ENCODE assay signal across 8 cellular contexts in the genomic region with DNA sequence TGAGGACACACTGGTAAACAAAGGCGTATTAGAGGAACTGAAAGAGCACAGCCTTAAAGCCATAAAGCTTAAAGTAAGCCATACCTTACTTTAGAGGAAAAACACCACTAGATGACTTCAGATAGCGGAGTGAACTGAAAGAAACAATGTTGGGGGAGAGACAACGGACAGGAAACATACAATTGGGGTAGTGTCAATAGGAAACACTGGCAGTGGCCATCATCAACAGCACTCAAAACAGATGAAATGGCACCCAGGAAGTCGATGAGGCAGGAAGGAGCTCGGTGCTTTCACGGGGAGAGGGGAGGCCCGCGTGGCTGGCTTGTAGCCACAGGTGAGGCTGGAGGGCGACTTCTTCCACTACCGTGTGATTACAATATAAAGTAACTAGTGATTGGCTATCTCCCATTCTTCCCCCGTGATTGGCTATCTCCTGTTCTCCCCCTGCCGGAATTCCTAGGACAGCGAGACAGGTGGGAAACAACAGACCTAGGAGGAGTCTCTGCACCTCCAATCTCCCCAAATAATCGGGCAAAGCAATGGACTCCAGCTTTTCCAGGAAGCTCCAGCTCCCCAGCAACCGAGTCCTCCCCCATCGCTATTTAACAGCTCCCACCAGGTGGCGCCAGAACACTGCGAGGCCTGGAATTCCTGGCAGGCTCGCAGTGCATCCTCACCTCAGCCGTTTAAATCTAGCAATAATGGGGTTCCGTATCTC. TPM values are rescaled to one million over a fixed set of nuclear protein-coding genes. Genes with fewer than 3 reads are reported as not detected.
DNase-seq lines count a peak whose midpoint lies in the region; ATAC-seq and TF ChIP-seq lines count a peak whose summit lies in the region.

No MANE protein-coding gene starts in this region.

- no peaks in the 10 kb centered on the region for H3K9me3 Mint-ChIP-seq in activated CD4-positive, alpha-beta T cell treated with anti-CD3 and anti-CD28 coated beads, Interleukin-2, amount 10 ng/mL, durations not matched to agents 24 days and 14 days

- no peaks in the 10 kb centered on the region for H3K27me3 Mint-ChIP-seq in activated CD4-positive, alpha-beta T cell treated with anti-CD3 and anti-CD28 coated beads, Interleukin-2, amount 10 ng/mL, durations not matched to agents 24 days and 14 days

- H3K27ac Mint-ChIP-seq in activated CD4-positive, alpha-beta T cell treated with anti-CD3 and anti-CD28 coated beads, Interleukin-2, amount 10 ng/mL, durations not matched to agents 24 days and 14 days, result no peak overlapping the region

- peaks cover 0 to 7% (median 0%) of the 10 kb centered on the region in 4 donors for H3K4me1 ChIP-seq in right lobe of liver

- no peaks in the 10 kb centered on the region for H3K36me3 ChIP-seq in right lobe of liver

- no peak overlapping the region for H3K4me3 ChIP-seq in AG04450 (ENCODE audit: low read depth, low read length)
- peak overlapping the region; percentile 25 to 40 (median 33) for H3K4me3 ChIP-seq in right lobe of liver

- CTCF ChIA-PET in AG04450 (lab: Charles Lee), result interaction anchor here (0.7 to 1.7 kb wide), 2 partner anchors 9 to 53 kb away, joined by 3 to 5 read pairs; no protein-coding TSS in a partner anchor

- no peak overlapping the region for H3K27ac ChIP-seq in AG04450 (ENCODE audit: low read depth, low read length)
- no peak overlapping the region for H3K27ac ChIP-seq in right lobe of liver

- no peaks in the 10 kb centered on the region for H3K27me3 ChIP-seq in AG04450 (ENCODE audit: control insufficient read depth, insufficient read depth, low read length)
- no peaks in the 10 kb centered on the region for H3K27me3 ChIP-seq in right lobe of liver

- ATAC-seq in GM18870 (IDR thresholded peaks at IDR 0.05; ENCODE audit: unreplicated experiment) (peak; percentile 87), HG03175 (IDR thresholded peaks at IDR 0.05; ENCODE audit: unreplicated experiment) (peak; percentile 87), right lobe of liver (peak; percentile 96 to 98 (median 96))

- H3K9me3 ChIP-seq in AG04450 (ENCODE audit: control insufficient read depth, insufficient read depth, low read length) (peaks cover 26% of the 10 kb centered on the region), right lobe of liver (no peaks in the 10 kb centered on the region)

- peaks cover 10% of the 10 kb centered on the region for H3K4me1 Mint-ChIP-seq in activated CD4-positive, alpha-beta T cell treated with anti-CD3 and anti-CD28 coated beads, Interleukin-2, amount 10 ng/mL, durations not matched to agents 24 days and 14 days

- POLR2A ChIA-PET in AG04450 (lab: Yijun Ruan, JAX), result no interaction called here

- peak overlapping the region; percentile 80 for H3K4me3 Mint-ChIP-seq in activated CD4-positive, alpha-beta T cell treated with anti-CD3 and anti-CD28 coated beads, Interleukin-2, amount 10 ng/mL, durations not matched to agents 24 days and 14 days

- intact Hi-C loops in activated CD4-positive, alpha-beta T cell treated with anti-CD3 and anti-CD28 coated beads, Interleukin-2, amount 10 ng/mL, durations not matched to agents 24 days and 14 days (cut with micrococcal nuclease), result loop anchor here (2.0 to 10.0 kb wide), 4 partner anchors 213 to 1239 kb away; a partner anchor contains a TSS
- intact Hi-C loops in right lobe of liver (cut with DNase I), result loop anchor here (5.0 to 10.0 kb wide), 2 partner anchors 119 to 211 kb away; no protein-coding TSS in a partner anchor

- TF ChIP-seq CTCF in AG04450 (IDR thresholded peaks at IDR 0.05; ENCODE audit: low read depth, low read length), result peak; percentile 28
- TF ChIP-seq CTCF in right lobe of liver (IDR thresholded peaks at IDR 0.05), result peak; percentile 84 to 92 (median 88)

- DNase-seq in AG04450 (ENCODE audit: low read depth, low spot score), result no peak
- DNase-seq in NCI-H510A (lab: John Stamatoyannopoulos, UW), result peak; percentile 5
- DNase-seq in activated CD4-positive, alpha-beta T cell treated with anti-CD3 and anti-CD28 coated beads, Interleukin-2, amount 10 ng/mL, durations not matched to agents 24 days and 14 days, result peak; percentile 88
- DNase-seq in dermis blood vessel endothelial cell, result peak; percentile 63
- DNase-seq in right lobe of liver, result peak; percentile 80 to 84 (median 83)
- DNase-seq in stimulated activated CD4-positive, alpha-beta T cell treated with anti-CD3 and anti-CD28 coated beads, TNF-alpha, amount 100 ng/mL, for 4 hours (ENCODE audit: low read depth in 3 of 3), result peak; percentile 24 to 52 (median 31)

- no peak for TF ChIP-seq POLR2A in right lobe of liver (IDR thresholded peaks at IDR 0.05)

- H3K36me3 Mint-ChIP-seq in activated CD4-positive, alpha-beta T cell treated with anti-CD3 and anti-CD28 coated beads, Interleukin-2, amount 10 ng/mL, durations not matched to agents 24 days and 14 days (ENCODE audit: low read depth), result no peaks in the 10 kb centered on the region

- WGBS in right lobe of liver (ENCODE audit: insufficient coverage, low coverage, low lambda C conversion rate, missing lambda C conversion rate), result 12% methylated on average over 16 of the region's 21 CpGs

RNA-seq across cellular contexts. Expression of a gene that starts 2.4 kb away (rescaled TPM):
- not detected in 2 replicates for polyA plus RNA-seq in AG04450 (2011; rRNA removed)
- not detected in 2 replicates for polyA minus RNA-seq in AG04450 (2011; rRNA and poly(A)+ RNA removed)
- not detected in 2 replicates for total RNA-seq in activated CD4-positive, alpha-beta T cell treated with anti-CD3 and anti-CD28 coated beads, Interleukin-2, amount 10 ng/mL, durations not matched to agents 24 days and 14 days
- total RNA-seq in dermis blood vessel endothelial cell (not detected in 2 replicates), right lobe of liver (not detected)

RNA-seq across cellular contexts. Expression of a gene that starts 19.7 kb away (rescaled TPM):
- not detected in 2 replicates for polyA plus RNA-seq in AG04450 (2011; rRNA removed)
- polyA minus RNA-seq in AG04450 (2011; rRNA and poly(A)+ RNA removed), result 0.05 TPM in 1 of 2 replicates, not detected in the other
- not detected in 2 replicates for total RNA-seq in activated CD4-positive, alpha-beta T cell treated with anti-CD3 and anti-CD28 coated beads, Interleukin-2, amount 10 ng/mL, durations not matched to agents 24 days and 14 days
- total RNA-seq in dermis blood vessel endothelial cell (under 0.01 TPM in 1 of 2 replicates, not detected in the other), right lobe of liver (10 to 100 TPM in 1 of 6 experiments, 1 to 10 TPM in 2, under 1 TPM in 3; 0.68 to 15.7 (median 1.0) TPM)

RNA-seq across cellular contexts. Expression of a gene that starts 29.2 kb away (rescaled TPM):
- polyA plus RNA-seq in AG04450 (2011; rRNA removed), result not detected in 2 replicates
- polyA minus RNA-seq in AG04450 (2011; rRNA and poly(A)+ RNA removed), result not detected in 2 replicates
- total RNA-seq in activated CD4-positive, alpha-beta T cell treated with anti-CD3 and anti-CD28 coated beads, Interleukin-2, amount 10 ng/mL, durations not matched to agents 24 days and 14 days, result not detected in 2 replicates
- total RNA-seq in dermis blood vessel endothelial cell (not detected in 2 replicates), right lobe of liver (1 to 10 TPM in 1 of 6 experiments, under 1 TPM in 4, not detected in 1; 0.27 to 1.2 (median 0.92) TPM)

RNA-seq across cellular contexts. Expression of a gene that starts 59.8 kb away (rescaled TPM):
- polyA plus RNA-seq in AG04450 (2011; rRNA removed), result not detected in 2 replicates
- 0.28 TPM in 1 of 2 replicates, not detected in the other for polyA minus RNA-seq in AG04450 (2011; rRNA and poly(A)+ RNA removed)
- not detected in 2 replicates for total RNA-seq in activated CD4-positive, alpha-beta T cell treated with anti-CD3 and anti-CD28 coated beads, Interleukin-2, amount 10 ng/mL, durations not matched to agents 24 days and 14 days
- total RNA-seq in dermis blood vessel endothelial cell, result not detected in 2 replicates
- total RNA-seq in right lobe of liver, result not detected
